ENCODE assay signal across 12 cellular contexts in genomic region chr22:47168900-47169800, GRCh38.
A peak's percentile ranks its signal among the peaks of the same experiment; 100 is the strongest.
DNase-seq lines count a peak whose midpoint lies in the region; ATAC-seq, FAIRE-seq and TF ChIP-seq lines count a peak whose summit lies in the region.
"Had no signal": no experiment of that assay in that cellular context is flagged by ENCODE, and none has a peak within 500 bp of the region (broad histone marks: within the 10 kb centered on the region; RNA-seq: fewer than 3 reads in every experiment).

No MANE protein-coding gene starts in this region.

- no peaks in the 10 kb centered on the region for H3K9me3 ChIP-seq in BE2C

- DNase-seq in BE2C (peak; percentile 54), HTR-8/SVneo (ENCODE audit: insufficient read length, low spot score) (peak; percentile 17), dorsolateral prefrontal cortex (peak in 7 of 10 donors; percentile 19 to 43 (median 30)), mesenteric fat pad (ENCODE audit: low spot score) (peak; percentile 81), KBM-7 (no peak), NOMO-1 treated with DMSO at 0.1 percent for 48 hours (lab: John Stamatoyannopoulos, UW; ENCODE audit: unreplicated experiment) (no peak), GM13976 (ENCODE audit: low spot score) (no peak)
- DNase-seq: activated CD4-positive, alpha-beta T cell treated with anti-CD3 and anti-CD28 coated beads for 1 hour; NCI-H1694 treated with DMSO at 0.1 percent for 48 hours had no signal

- TF ChIP-seq CTCF in BE2C (IDR thresholded peaks at IDR 0.05; ENCODE audit: low read depth, low read length) = peak; percentile 47
- TF ChIP-seq CTCF in dorsolateral prefrontal cortex (IDR thresholded peaks at IDR 0.05 in 54 of 56, conservative IDR thresholded peaks at IDR 0.05 in 2 of 56; ENCODE audit: low read depth in 1 of 56, partially characterized antibody in 56 of 56) = peak in 25 of 56 donors; percentile 9 to 59 (median 28)
- TF ChIP-seq CTCF in GM13976 (IDR thresholded peaks at IDR 0.05; ENCODE audit: borderline replicate concordance, control extremely low read depth, extremely low read depth, insufficient read depth, missing control alignments) = no peak

- H3K27me3 ChIP-seq in BE2C (no peaks in the 10 kb centered on the region), dorsolateral prefrontal cortex (no peaks in the 10 kb centered on the region)

- no peak for FAIRE-seq in HTR-8/SVneo (lab: Jason Lieb, UNC)
- FAIRE-seq: colon, GM12878 had no signal

- in situ Hi-C loops in KBM-7 (cut with MboI; ENCODE audit: low pct_unique_long_range_greater_than_20kb, low sequenced_read_pairs) (no loop called here), GM13976 (cut with MboI; ENCODE audit: low sequenced_read_pairs, unreplicated experiment) (no loop called here)

- no peak overlapping the region for H3K27ac ChIP-seq in dorsolateral prefrontal cortex

- intact Hi-C loops in dorsolateral prefrontal cortex (cut with DNase I) = loop anchor here in 1 of 2 donors (5.0 kb wide), 1 partner anchor 327 kb away; no protein-coding TSS in a partner anchor

- H3K4me3 ChIP-seq in BE2C (ENCODE audit: low read depth, low read length) (no peak overlapping the region), dorsolateral prefrontal cortex (no peak overlapping the region)
- H3K4me3 ChIP-seq: GM12878 had no signal

- no peaks in the 10 kb centered on the region for H3K36me3 ChIP-seq in BE2C

- no peak for ATAC-seq in HG02798 (IDR thresholded peaks at IDR 0.05; ENCODE audit: poor library complexity, unreplicated experiment)
- ATAC-seq: GM12878 had no signal

- H3K4me1 ChIP-seq in BE2C = no peaks in the 10 kb centered on the region

Comparison
In these comparisons a context has a peak if more than half of its experiments do, and no peak if none do; other contexts are left out.
1. DNase-seq: peak in BE2C (single experiment), HTR-8/SVneo (single experiment), dorsolateral prefrontal cortex (7 of 10) and mesenteric fat pad (single experiment); none in KBM-7 (single experiment), NOMO-1 treated with DMSO at 0.1 percent for 48 hours (single experiment) and GM13976 (single experiment).